Comparison of ENCODE assay signal across 8 cellular contexts in the genomic region with DNA sequence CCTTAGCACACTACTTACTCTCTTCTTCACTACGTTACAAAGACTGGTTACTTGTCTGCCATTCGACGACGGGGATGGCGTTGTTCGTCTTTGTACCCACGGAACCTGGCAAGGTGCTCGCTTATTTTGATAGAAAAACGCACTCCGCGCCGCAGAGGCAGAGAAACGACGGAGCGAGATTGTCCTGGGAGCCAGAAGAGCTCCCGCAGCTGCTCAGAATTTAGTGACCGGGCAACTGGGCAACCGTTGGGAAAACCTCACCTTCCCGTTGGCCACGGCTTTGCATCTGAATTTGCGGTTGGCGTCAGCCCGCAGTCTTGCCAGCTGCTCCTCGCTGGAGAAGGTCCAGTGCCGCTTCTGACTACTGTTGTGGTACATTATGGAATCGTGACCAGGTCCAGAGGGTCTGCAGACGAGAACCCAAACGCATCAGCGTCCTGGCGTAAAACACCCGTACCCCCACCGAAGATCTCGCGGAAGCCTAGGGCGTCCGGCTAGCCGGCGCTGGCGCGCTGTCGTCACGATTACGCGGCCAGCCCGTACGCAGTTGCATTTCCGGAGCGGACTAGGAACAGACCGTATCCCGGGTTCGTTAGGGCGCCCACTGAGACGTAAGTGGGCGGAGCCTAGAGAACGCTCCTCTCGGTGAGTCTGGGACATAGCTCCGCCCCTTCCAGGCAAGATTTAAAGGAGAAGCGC. TPM values are rescaled to one million over a fixed set of nuclear protein-coding genes. Genes with fewer than 3 reads are reported as not detected.
DNase-seq lines count a peak whose midpoint lies in the region; ATAC-seq, FAIRE-seq and TF ChIP-seq lines count a peak whose summit lies in the region.

Gene CCNH (minus strand): TSS at position 514 of the 699 bp plus-strand sequence. CDS start 136 bp downstream, at position 378.

- H3K4me3 Mint-ChIP-seq in T-helper 2 cell treated with Interferon-gamma antibody and Interleukin-4, amounts not matched to agents 5 μg/mL and 100 μg/mL, for 36 hours, result peak within 1 kb of the TSS; percentile 95

- TF ChIP-seq CTCF in ascending aorta (IDR thresholded peaks at IDR 0.05), result no peak
- no peak for TF ChIP-seq CTCF in right atrium auricular region (IDR thresholded peaks at IDR 0.05)
- TF ChIP-seq CTCF in psoas muscle (IDR thresholded peaks at IDR 0.05), result no peak

- ATAC-seq in GM18502 (IDR thresholded peaks at IDR 0.05; ENCODE audit: poor library complexity, unreplicated experiment) (peak; percentile 98), HG02970 (IDR thresholded peaks at IDR 0.05; ENCODE audit: low FRiP score, unreplicated experiment) (peak; percentile 100), psoas muscle (peak; percentile 97 to 99 (median 98))

- H3K9me3 Mint-ChIP-seq in T-helper 2 cell treated with Interferon-gamma antibody and Interleukin-4, amounts not matched to agents 5 μg/mL and 100 μg/mL, for 36 hours, result no peaks in the 10 kb centered on the region

- H3K27me3 ChIP-seq in ascending aorta (no peaks in the 10 kb centered on the region), right atrium auricular region (no peaks in the 10 kb centered on the region), psoas muscle (ENCODE audit: insufficient read depth in 3 of 3, low read length in 2 of 3) (no peaks in the 10 kb centered on the region)

- H3K4me3 ChIP-seq in ascending aorta (peak within 1 kb of the TSS; percentile 78 to 79), right atrium auricular region (peak within 1 kb of the TSS; percentile 79 to 83), psoas muscle (peak within 1 kb of the TSS; percentile 91)

- H3K4me1 ChIP-seq in ascending aorta, result peaks cover 0 to 2% of the 10 kb centered on the region in 2 donors
- peaks cover 0 to 21% of the 10 kb centered on the region in 2 donors for H3K4me1 ChIP-seq in right atrium auricular region
- H3K4me1 ChIP-seq in psoas muscle, result peaks cover 20% of the 10 kb centered on the region

- DNase-seq in NCI-H1930 (lab: John Stamatoyannopoulos, UW), result peak; percentile 88 to 91
- DNase-seq in T-helper 2 cell treated with Interferon-gamma antibody and Interleukin-4, amounts not matched to agents 5 μg/mL and 100 μg/mL, for 36 hours (ENCODE audit: low spot score), result peak; percentile 96
- peak; percentile 96 to 99 for DNase-seq in ascending aorta (ENCODE audit: low spot score in 2 of 2)
- DNase-seq in right atrium auricular region (ENCODE audit: low spot score), result peak; percentile 99
- DNase-seq in psoas muscle, result peak; percentile 98
- peak; percentile 97 for DNase-seq in urothelium cell line (ENCODE audit: low spot score)

- H3K9me3 ChIP-seq in ascending aorta (no peaks in the 10 kb centered on the region), right atrium auricular region (no peaks in the 10 kb centered on the region), psoas muscle (no peaks in the 10 kb centered on the region)

- 0 to 1% (median 0%) methylated on average over 58 of the region's 58 CpGs for WGBS in psoas muscle, 3 donors

- H3K36me3 ChIP-seq in ascending aorta (peaks cover 5 to 18% of the 10 kb centered on the region in 2 donors), right atrium auricular region (peaks cover 18% of the 10 kb centered on the region), psoas muscle (ENCODE audit: insufficient read depth in 1 of 2, low read depth in 1 of 2) (peaks cover 5 to 33% of the 10 kb centered on the region in 2 donors)

- H3K27ac Mint-ChIP-seq in T-helper 2 cell treated with Interferon-gamma antibody and Interleukin-4, amounts not matched to agents 5 μg/mL and 100 μg/mL, for 36 hours, result peak within 1 kb of the TSS; percentile 97

- peak; percentile 32 for FAIRE-seq in urothelium cell line (lab: Jason Lieb, UNC)

- peaks cover 34% of the 10 kb centered on the region for H3K36me3 Mint-ChIP-seq in T-helper 2 cell treated with Interferon-gamma antibody and Interleukin-4, amounts not matched to agents 5 μg/mL and 100 μg/mL, for 36 hours (ENCODE audit: low read depth)

- no peaks in the 10 kb centered on the region for H3K27me3 Mint-ChIP-seq in T-helper 2 cell treated with Interferon-gamma antibody and Interleukin-4, amounts not matched to agents 5 μg/mL and 100 μg/mL, for 36 hours (ENCODE audit: low read depth)

- intact Hi-C loops in ascending aorta (cut with DNase I), result loop anchor here (2.0 to 10.0 kb wide), 5 partner anchors 145 to 852 kb away; partner anchors contain the start of genes COX7C, RASA1 and TMEM161B
- intact Hi-C loops in psoas muscle (cut with DNase I), result loop anchor here (5.0 to 10.0 kb wide), 3 partner anchors 145 to 1272 kb away; partner anchors contain the start of genes COX7C (in 2 of the 2) and RASA1 (in 1 of the 2)

- H3K4me1 Mint-ChIP-seq in T-helper 2 cell treated with Interferon-gamma antibody and Interleukin-4, amounts not matched to agents 5 μg/mL and 100 μg/mL, for 36 hours (ENCODE audit: low read depth), result peaks cover 22% of the 10 kb centered on the region

- H3K27ac ChIP-seq in ascending aorta (peak within 1 kb of the TSS; percentile 95 to 98), right atrium auricular region (peak within 1 kb of the TSS; percentile 98 to 100), psoas muscle (peak within 1 kb of the TSS; percentile 98)

RNA-seq across cellular contexts. Expression of gene CCNH, which starts in this region (rescaled TPM):
- total RNA-seq in ascending aorta (65.7 TPM), right atrium auricular region (10 to 100 TPM; 37.9 to 55.6 TPM), psoas muscle (10 to 100 TPM; 19.9 to 41.9 (median 31.4) TPM)
- 10 to 100 TPM; 31.6 to 62.1 (median 34.3) TPM for polyA plus RNA-seq in psoas muscle

Comparison
In these comparisons a context has a peak if more than half of its experiments do, and no peak if none do; other contexts are left out.
1. Peak in every context shown above with its lines: DNase-seq, ATAC-seq, H3K4me3 ChIP-seq and H3K27ac ChIP-seq.